In the genomic region with DNA sequence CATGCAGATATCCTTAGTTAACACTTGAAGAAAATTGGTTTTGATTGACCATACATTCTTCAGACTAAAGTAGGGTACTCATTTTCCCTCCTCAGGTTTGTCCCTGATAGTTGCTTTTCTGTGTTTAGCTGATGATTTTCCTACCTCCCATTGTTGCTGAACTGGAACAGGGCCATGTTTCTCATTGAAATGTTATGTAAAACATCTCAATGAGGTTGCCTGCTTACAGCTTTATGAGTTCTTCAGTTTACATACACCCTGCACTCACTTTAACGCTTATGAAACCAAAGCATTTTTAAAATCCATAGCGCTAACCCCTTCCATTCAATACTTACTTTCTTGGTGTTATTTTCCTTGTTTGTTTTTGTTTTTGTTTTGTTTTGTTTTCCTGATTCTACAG, we compare ENCODE assay signal across 13 cellular contexts.
DNase-seq lines count a peak whose midpoint lies in the region; ATAC-seq, FAIRE-seq and TF ChIP-seq lines count a peak whose summit lies in the region.
"Had no signal": no experiment of that assay in that cellular context is flagged by ENCODE, and none has a peak within 500 bp of the region (broad histone marks: within the 10 kb centered on the region; RNA-seq: fewer than 3 reads in every experiment).

No MANE protein-coding gene starts in this region.

- H3K9me3 ChIP-seq in fibroblast of lung (ENCODE audit: control insufficient read depth, insufficient read depth, low read depth, low read length): no peaks in the 10 kb centered on the region
- no peaks in the 10 kb centered on the region for H3K9me3 ChIP-seq in gastrocnemius medialis
- H3K9me3 ChIP-seq: neutrophil, testis had no signal

- DNase-seq in GM23338 (ENCODE audit: low spot score) (no peak), NCI-H774 (lab: John Stamatoyannopoulos, UW) (peak; percentile 1), fibroblast of lung (ENCODE audit: low read depth in 2 of 2) (peak; percentile 78 to 90), gastrocnemius medialis (no peak), GM12892 (ENCODE audit: insufficient read length) (no peak), HEK293T (ENCODE audit: extremely low spot score) (no peak), NOMO-1 treated with DMSO at 0.1 percent for 48 hours (lab: John Stamatoyannopoulos, UW; ENCODE audit: unreplicated experiment) (no peak)
- DNase-seq: activated T-cell treated with anti-CD3 and anti-CD28 coated beads, Interleukin-2, amount 50 U/mL, for 1 hour; Kasumi-1; NCI-H524; T-helper 2 cell; testis had no signal

- H3F3A ChIP-seq in GM23338 (replicated peaks; ENCODE audit: low read depth): no peaks in the 10 kb centered on the region

- peaks cover 46% of the 10 kb centered on the region for H3K4me1 Mint-ChIP-seq in GM23338

- H3K4me3 ChIP-seq in GM23338: 0 out of 2 replicates have a peak overlapping the region, but pooled peaks have one; percentile 1
- H3K4me3 ChIP-seq in fibroblast of lung (replicated peaks in 1 of 4; ENCODE audit: control extremely low read depth in 1 of 4, insufficient read depth in 1 of 4, low read depth in 3 of 4, low read length in 4 of 4): no peak overlapping the region
- no peak overlapping the region for H3K4me3 ChIP-seq in gastrocnemius medialis
- H3K4me3 ChIP-seq: testis had no signal

- H2AFZ ChIP-seq in GM23338 (no peak overlapping the region), fibroblast of lung (ENCODE audit: low read length) (no peak overlapping the region)

- H3K9me3 Mint-ChIP-seq in GM23338: no peaks in the 10 kb centered on the region

- no peaks in the 10 kb centered on the region for H4K20me1 ChIP-seq in GM23338 (replicated peaks; ENCODE audit: insufficient read depth)
- H4K20me1 ChIP-seq in fibroblast of lung (ENCODE audit: control insufficient read depth, extremely low read depth, insufficient read depth, low read length): no peaks in the 10 kb centered on the region

- ATAC-seq in GM23338 (no peak), gastrocnemius medialis (no peak)

- H3K27ac Mint-ChIP-seq in GM23338: peak overlapping the region; percentile 81

- no peaks in the 10 kb centered on the region for H3K79me2 ChIP-seq in GM23338 (replicated peaks; ENCODE audit: insufficient read depth)
- H3K79me2 ChIP-seq in fibroblast of lung (ENCODE audit: control insufficient read depth, insufficient read depth, low read length): no peaks in the 10 kb centered on the region

- POLR2A ChIA-PET in HEK293T (lab: Yijun Ruan, JAX): no interaction called here

- H3K27ac ChIP-seq in GM23338 (ENCODE audit: low read depth): peak overlapping the region; percentile 81
- H3K27ac ChIP-seq in fibroblast of lung (ENCODE audit: insufficient read depth, low read length): no peak overlapping the region
- peak overlapping the region in 3 of 4 donors; percentile 34 to 62 (median 50) for H3K27ac ChIP-seq in gastrocnemius medialis
- H3K27ac ChIP-seq: neutrophil, testis had no signal

- TF ChIP-seq POLR2A in gastrocnemius medialis (IDR thresholded peaks at IDR 0.05) (no peak), GM12892 (IDR thresholded peaks at IDR 0.05; ENCODE audit: low read depth, low read length) (no peak)

- H3K4me1 ChIP-seq in GM23338 (ENCODE audit: insufficient read depth): peaks cover 29% of the 10 kb centered on the region
- peaks cover 24% of the 10 kb centered on the region for H3K4me1 ChIP-seq in fibroblast of lung (ENCODE audit: control insufficient read depth, extremely low read depth, insufficient read depth, low read length)
- peaks cover 36% of the 10 kb centered on the region in 2 donors for H3K4me1 ChIP-seq in gastrocnemius medialis

- in situ Hi-C loops in gastrocnemius medialis (cut with MboI; ENCODE audit: low sequenced_read_pairs in 4 of 4): no loop called here

- H3K4me3 Mint-ChIP-seq in GM23338: peak overlapping the region; percentile 3; the same call in 1 of the 3 replicates

- H3K27me3 ChIP-seq in GM23338 (ENCODE audit: insufficient read depth) (no peaks in the 10 kb centered on the region), fibroblast of lung (ENCODE audit: control insufficient read depth, insufficient read depth, low read length) (no peaks in the 10 kb centered on the region), gastrocnemius medialis (no peaks in the 10 kb centered on the region)
- H3K27me3 ChIP-seq: neutrophil, testis had no signal

- peak overlapping the region; percentile 40 for H3K4me2 ChIP-seq in GM23338
- no peak overlapping the region for H3K4me2 ChIP-seq in fibroblast of lung (ENCODE audit: extremely low read depth, insufficient read depth, low read length)

- no peaks in the 10 kb centered on the region for H3K9me2 ChIP-seq in GM23338 (ENCODE audit: insufficient read depth)

- TF ChIP-seq CTCF in GM23338 (conservative IDR thresholded peaks at IDR 0.05; ENCODE audit: low read depth in 2 of 2) (no peak), fibroblast of lung (conservative IDR thresholded peaks at IDR 0.05 in 1 of 2, IDR thresholded peaks at IDR 0.05 in 1 of 2; ENCODE audit: low read depth in 1 of 2, low read length in 2 of 2) (no peak), gastrocnemius medialis (IDR thresholded peaks at IDR 0.05 in 4 of 5, conservative IDR thresholded peaks at IDR 0.05 in 1 of 5) (no peak)

- peaks cover 42% of the 10 kb centered on the region for H3K36me3 Mint-ChIP-seq in GM23338 (ENCODE audit: low read depth)

- no peak overlapping the region for H3K9ac ChIP-seq in fibroblast of lung (ENCODE audit: insufficient read depth, low read length)

- intact Hi-C loops in gastrocnemius medialis (cut with DNase I; ENCODE audit: low total_unique reads): no loop called here

- no peaks in the 10 kb centered on the region for H3K27me3 Mint-ChIP-seq in GM23338 (ENCODE audit: insufficient read depth, low read depth, poor library complexity)

- peaks cover 12% of the 10 kb centered on the region; the same call in 1 of the 2 replicates for H3K36me3 ChIP-seq in GM23338 (ENCODE audit: insufficient read depth)
- no peaks in the 10 kb centered on the region for H3K36me3 ChIP-seq in fibroblast of lung (ENCODE audit: control insufficient read depth, insufficient read depth, low read length)
- peaks cover 0 to 30% of the 10 kb centered on the region in 2 donors for H3K36me3 ChIP-seq in gastrocnemius medialis

- FAIRE-seq in GM12892 (lab: Jason Lieb, UNC): no peak

- CTCF ChIA-PET in HEK293T (lab: Yijun Ruan, JAX): interaction anchor here (0.8 to 1.8 kb wide), 2 partner anchors 10 to 14 kb away, joined by 3 to 4 read pairs; no protein-coding TSS in a partner anchor

TF ChIP-seq in GM23338, 12 proteins besides CTCF, POLR2A, EP300 and RAD21 (continues in another document):
- no peak for TF ChIP-seq ZNF114 (CRISPR knock-in tag; IDR thresholded peaks at IDR 0.05)
- TF ChIP-seq STAT1 (IDR thresholded peaks at IDR 0.05; ENCODE audit: unreplicated experiment): no peak

TF ChIP-seq in HEK293T, 16 proteins besides CTCF, POLR2A, EP300 and RAD21:
- no peak for TF ChIP-seq LEF1 (IDR thresholded peaks at IDR 0.05; ENCODE audit: borderline replicate concordance)
- no peak for TF ChIP-seq FOXM1 (IDR thresholded peaks at IDR 0.05; ENCODE audit: borderline replicate concordance)
- TF ChIP-seq SP1 (IDR thresholded peaks at IDR 0.05): no peak
- no peak for TF ChIP-seq SUZ12 (IDR thresholded peaks at IDR 0.05)
- TF ChIP-seq ZNF384 (IDR thresholded peaks at IDR 0.05): no peak
- no peak for TF ChIP-seq FOXA1 (IDR thresholded peaks at IDR 0.05)
- no peak for TF ChIP-seq BHLHE40 (IDR thresholded peaks at IDR 0.05; ENCODE audit: borderline replicate concordance)
TF ChIP-seq in HEK293T: peak in this region for 0.

Comparison
In these comparisons a context has a peak if more than half of its experiments do, and no peak if none do; other contexts are left out.
1. DNase-seq: peak in NCI-H774 (single experiment) and fibroblast of lung (2 of 2); none in GM23338 (single experiment), gastrocnemius medialis (0 of 2), GM12892 (single experiment), HEK293T (single experiment) and NOMO-1 treated with DMSO at 0.1 percent for 48 hours (single experiment).